10 cellular contexts compared by ENCODE assay signal in the genomic region with DNA sequence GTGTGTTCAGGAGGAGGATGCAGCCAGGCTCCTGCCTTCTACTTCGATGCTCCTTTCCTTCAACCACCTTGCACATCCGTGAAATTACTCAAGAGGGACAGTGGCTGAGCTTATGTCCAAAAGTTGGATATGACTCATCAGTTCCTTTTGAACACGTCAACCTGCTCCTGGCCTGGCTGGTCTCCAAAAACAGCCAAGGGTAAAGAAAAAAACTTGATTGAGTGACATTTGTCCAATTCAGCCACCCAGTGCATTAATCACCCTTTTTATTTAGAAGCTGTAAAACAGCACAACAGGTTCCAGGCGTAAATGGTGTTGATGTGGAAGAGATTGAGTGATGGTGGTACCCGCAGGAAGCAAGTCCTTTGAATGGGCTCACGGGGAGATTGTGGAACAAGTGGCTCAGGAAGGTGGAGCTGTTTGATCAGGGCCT.
DNase-seq lines count a peak whose midpoint lies in the region; ATAC-seq, FAIRE-seq and TF ChIP-seq lines count a peak whose summit lies in the region.
"Had no signal": no experiment of that assay in that cellular context is flagged by ENCODE, and none has a peak within 500 bp of the region (broad histone marks: within the 10 kb centered on the region; RNA-seq: fewer than 3 reads in every experiment).

No MANE protein-coding gene starts in this region.

- TF ChIP-seq CTCF in Panc1 (IDR thresholded peaks at IDR 0.05) (no peak), fibroblast of villous mesenchyme (IDR thresholded peaks at IDR 0.05; ENCODE audit: insufficient read depth, low read depth, low read length) (no peak), D721Med (IDR thresholded peaks at IDR 0.05; ENCODE audit: insufficient read depth, missing control alignments) (no peak)

- DNase-seq in COLO668 (lab: John Stamatoyannopoulos, UW; ENCODE audit: unreplicated experiment): peak; percentile 21
- DNase-seq in HEK293T (ENCODE audit: extremely low spot score): no peak
- DNase-seq in Panc1 (ENCODE audit: low read depth, low spot score): peak; percentile 69
- peak; percentile 29 for DNase-seq in fibroblast of villous mesenchyme (ENCODE audit: low read depth)
- DNase-seq in D721Med (ENCODE audit: insufficient read length, low spot score): no peak
- DNase-seq in GM12892 (ENCODE audit: insufficient read length): no peak
- DNase-seq: activated naive CD8-positive, alpha-beta T cell treated with anti-CD3 and anti-CD28 coated beads, Interleukin-2, amount 10 ng/mL, durations not matched to agents 7 days and 5 days; KG1 had no signal

- H3K4me1 ChIP-seq in Panc1 (ENCODE audit: control insufficient read depth, insufficient read depth, low read length): no peaks in the 10 kb centered on the region

- ATAC-seq in Panc1 (peak; percentile 62), HG03045 (IDR thresholded peaks at IDR 0.05; ENCODE audit: unreplicated experiment) (no peak), GM21737 (IDR thresholded peaks at IDR 0.05; ENCODE audit: unreplicated experiment) (no peak)

- no peaks in the 10 kb centered on the region for H3K36me3 ChIP-seq in Panc1 (ENCODE audit: control insufficient read depth, insufficient read depth, low read length)

- intact Hi-C loops in Panc1 (cut with micrococcal nuclease; ENCODE audit: unreplicated experiment): no loop called here

- in situ Hi-C loops in Panc1 (cut with HindIII; ENCODE audit: low pct_unique_long_range_greater_than_20kb, low sequenced_read_pairs): no loop called here

- no peaks in the 10 kb centered on the region for H3K27me3 ChIP-seq in Panc1 (ENCODE audit: control insufficient read depth, insufficient read depth, low read length)

- H3K27ac ChIP-seq in Panc1 (ENCODE audit: low read length): no peak overlapping the region

- no peak overlapping the region for H3K4me3 ChIP-seq in Panc1 (ENCODE audit: low read depth in 2 of 2, low read length in 2 of 2)
- H3K4me3 ChIP-seq in fibroblast of villous mesenchyme (ENCODE audit: low read depth, low read length): no peak overlapping the region

- CTCF ChIA-PET in HEK293T (lab: Yijun Ruan, JAX) (interaction anchor here (1.0 kb wide), 1 partner anchor 13 kb away, joined by 4 read pairs; no protein-coding TSS in a partner anchor), Panc1 (lab: Charles Lee) (no interaction called here)

- FAIRE-seq in D721Med (lab: Jason Lieb, UNC): no peak
- no peak for FAIRE-seq in GM12892 (lab: Jason Lieb, UNC)

- no peak for TF ChIP-seq POLR2A in GM12892 (IDR thresholded peaks at IDR 0.05; ENCODE audit: low read depth, low read length)

- no peaks in the 10 kb centered on the region for H3K9me3 ChIP-seq in Panc1 (ENCODE audit: control insufficient read depth, insufficient read depth, low read depth, low read length)

- BruUV-seq in Panc1 (replicated peaks; lab: Mats Ljungman, UMichigan): no TSS peak

- POLR2A ChIA-PET in HEK293T (lab: Yijun Ruan, JAX) (no interaction called here), Panc1 (lab: Charles Lee) (interaction anchor here (0.6 kb wide), 1 partner anchor 412 kb away, joined by 3 read pairs; no protein-coding TSS in a partner anchor)

TF ChIP-seq in HEK293T, 16 proteins besides CTCF, POLR2A, EP300 and RAD21:
- TF ChIP-seq FOXM1 (IDR thresholded peaks at IDR 0.05; ENCODE audit: borderline replicate concordance) (no peak), BHLHE40 (IDR thresholded peaks at IDR 0.05; ENCODE audit: borderline replicate concordance) (no peak)
- TF ChIP-seq, protein P1, sequence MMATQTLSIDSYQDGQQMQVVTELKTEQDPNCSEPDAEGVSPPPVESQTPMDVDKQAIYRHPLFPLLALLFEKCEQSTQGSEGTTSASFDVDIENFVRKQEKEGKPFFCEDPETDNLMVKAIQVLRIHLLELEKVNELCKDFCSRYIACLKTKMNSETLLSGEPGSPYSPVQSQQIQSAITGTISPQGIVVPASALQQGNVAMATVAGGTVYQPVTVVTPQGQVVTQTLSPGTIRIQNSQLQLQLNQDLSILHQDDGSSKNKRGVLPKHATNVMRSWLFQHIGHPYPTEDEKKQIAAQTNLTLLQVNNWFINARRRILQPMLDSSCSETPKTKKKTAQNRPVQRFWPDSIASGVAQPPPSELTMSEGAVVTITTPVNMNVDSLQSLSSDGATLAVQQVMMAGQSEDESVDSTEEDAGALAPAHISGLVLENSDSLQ (IDR thresholded peaks at IDR 0.05): peak; percentile 58

Comparison
In these comparisons a context has a peak if more than half of its experiments do, and no peak if none do; other contexts are left out.
1. DNase-seq: peak in COLO668 (single experiment), Panc1 (single experiment) and fibroblast of villous mesenchyme (single experiment); none in HEK293T (single experiment), D721Med (single experiment) and GM12892 (single experiment).